In genomic region chr16:85822145-85822544, GRCh38 we compare ENCODE assay signal across 10 cellular contexts. TPM values are rescaled to one million over a fixed set of nuclear protein-coding genes. Genes with fewer than 3 reads are reported as not detected.
A peak's percentile ranks its signal among the peaks of the same experiment; 100 is the strongest.
DNase-seq lines count a peak whose midpoint lies in the region; ATAC-seq and TF ChIP-seq lines count a peak whose summit lies in the region.
"Had no signal": no experiment of that assay in that cellular context is flagged by ENCODE, and none has a peak within 500 bp of the region (broad histone marks: within the 10 kb centered on the region; RNA-seq: fewer than 3 reads in every experiment).

No MANE protein-coding gene starts in this region.

- H2AFZ ChIP-seq in OCI-LY3 (ENCODE audit: low read depth, low read length), result no peak overlapping the region

- no peak overlapping the region for H3K4me3 ChIP-seq in BLaER1 treated with 17β-estradiol and CSF1 and Interleukin-3, amounts not matched to agents 10 nM and 100 nM
- H3K4me3 ChIP-seq in OCI-LY3 (ENCODE audit: low read length), result no peak overlapping the region
- no peak overlapping the region for H3K4me3 ChIP-seq in endodermal cell (ENCODE audit: low read length)
- H3K4me3 ChIP-seq: SJCRH30 had no signal

- intact Hi-C loops in Right ventricle myocardium inferior (cut with DNase I), result loop anchor here (5.0 kb wide), 2 partner anchors 75 to 695 kb away; partner anchors contain the start of gene IRF8

- H4K20me1 ChIP-seq in BLaER1 treated with 17β-estradiol and CSF1 and Interleukin-3, amounts not matched to agents 10 nM and 100 nM, result no peaks in the 10 kb centered on the region
- H4K20me1 ChIP-seq in OCI-LY3 (ENCODE audit: insufficient read depth, low read length), result no peaks in the 10 kb centered on the region

- TF ChIP-seq CTCF in OCI-LY3 (IDR thresholded peaks at IDR 0.05; ENCODE audit: low read depth, low read length) (no peak), endodermal cell (conservative IDR thresholded peaks at IDR 0.05) (no peak)

- no peaks in the 10 kb centered on the region for H3K27me3 ChIP-seq in BLaER1 treated with 17β-estradiol and CSF1 and Interleukin-3, amounts not matched to agents 10 nM and 100 nM
- H3K27me3 ChIP-seq in OCI-LY3 (ENCODE audit: low read depth, low read length), result peaks cover 19% of the 10 kb centered on the region
- H3K27me3 ChIP-seq in endodermal cell (ENCODE audit: control insufficient read depth, insufficient read depth, low read length, poor library complexity, severe bottlenecking), result peaks cover 24% of the 10 kb centered on the region
- H3K27me3 ChIP-seq: SJCRH30 had no signal

- no peaks in the 10 kb centered on the region for H3K79me2 ChIP-seq in OCI-LY3 (ENCODE audit: low read length)

- no peak for ATAC-seq in naive B cell (ENCODE audit: low read depth in 2 of 2)
- ATAC-seq in Right ventricle myocardium inferior, result no peak
- no peak for ATAC-seq in HG03175 (IDR thresholded peaks at IDR 0.05; ENCODE audit: unreplicated experiment)

- peak overlapping the region; percentile 49 to 75 (median 61); a peak in 20 of 22 replicates for H3K9ac ChIP-seq in BLaER1 treated with 17β-estradiol and CSF1 and Interleukin-3, amounts not matched to agents 10 nM and 100 nM
- H3K9ac ChIP-seq in OCI-LY3 (ENCODE audit: low read length) (no peak overlapping the region), endodermal cell (ENCODE audit: extremely low read depth, low read length, poor library complexity, severe bottlenecking) (no peak overlapping the region)

- H3K4me3 Mint-ChIP-seq in endodermal cell, result no peak overlapping the region
- H3K4me3 Mint-ChIP-seq in naive B cell, result peak overlapping the region in 2 of 8 donors; percentile 47 to 66
- no peak overlapping the region for H3K4me3 Mint-ChIP-seq in immature natural killer cell

- H3K9me3 ChIP-seq in BLaER1 treated with 17β-estradiol and CSF1 and Interleukin-3, amounts not matched to agents 10 nM and 100 nM (replicated peaks in 1 of 11), result peaks cover 0 to 12% (median 0%) of the 10 kb centered on the region in 11 experiments; a peak in 5 of 22 replicates
- H3K9me3 ChIP-seq in OCI-LY3 (ENCODE audit: insufficient read depth, low read length) (no peaks in the 10 kb centered on the region), endodermal cell (ENCODE audit: control insufficient read depth, low read length) (no peaks in the 10 kb centered on the region)
- H3K9me3 ChIP-seq: SJCRH30 had no signal

- H3K27me3 Mint-ChIP-seq in endodermal cell (ENCODE audit: insufficient read depth) (peaks cover 31% of the 10 kb centered on the region), naive B cell (no peaks in the 10 kb centered on the region), immature natural killer cell (ENCODE audit: low read depth in 3 of 3) (peaks cover 3 to 7% (median 7%) of the 10 kb centered on the region in 3 donors)

- H3K27ac ChIP-seq in BLaER1 treated with 17β-estradiol and CSF1 and Interleukin-3, amounts not matched to agents 10 nM and 100 nM, result peak overlapping the region; percentile 65 to 90 (median 82); a peak in 21 of 22 replicates
- H3K27ac ChIP-seq in OCI-LY3 (ENCODE audit: low read length) (no peak overlapping the region), endodermal cell (ENCODE audit: low read depth, low read length) (no peak overlapping the region)
- H3K27ac ChIP-seq: SJCRH30 had no signal

- peaks cover 0 to 15% (median 0%) of the 10 kb centered on the region in 11 experiments; a peak in 2 of 22 replicates for H3K36me3 ChIP-seq in BLaER1 treated with 17β-estradiol and CSF1 and Interleukin-3, amounts not matched to agents 10 nM and 100 nM
- H3K36me3 ChIP-seq in OCI-LY3 (replicated peaks; ENCODE audit: low read depth, low read length) (peaks cover 2% of the 10 kb centered on the region), endodermal cell (ENCODE audit: control insufficient read depth, insufficient read depth, low read length) (no peaks in the 10 kb centered on the region)
- H3K36me3 ChIP-seq: SJCRH30 had no signal

- peak overlapping the region; percentile 69 to 92 (median 75) for H3K4me2 ChIP-seq in BLaER1 treated with 17β-estradiol and CSF1 and Interleukin-3, amounts not matched to agents 10 nM and 100 nM
- peak overlapping the region; percentile 54; the same call in 1 of the 2 replicates for H3K4me2 ChIP-seq in OCI-LY3 (ENCODE audit: low read length)

- H3K4me1 Mint-ChIP-seq in endodermal cell, result no peaks in the 10 kb centered on the region
- H3K4me1 Mint-ChIP-seq in naive B cell, result peaks cover 20 to 43% (median 33%) of the 10 kb centered on the region in 3 donors
- peaks cover 8% of the 10 kb centered on the region in 2 donors for H3K4me1 Mint-ChIP-seq in immature natural killer cell

- DNase-seq in endodermal cell (no peak), naive B cell (no peak), Right ventricle myocardium inferior (ENCODE audit: missing footprints) (no peak), immature natural killer cell (no peak), NCI-H2081 treated with DMSO at 0.1 percent for 48 hours (lab: John Stamatoyannopoulos, UW) (no peak)
- DNase-seq: NCI-H187 treated with DMSO at 0.1 percent for 48 hours had no signal

- H3K9me3 Mint-ChIP-seq in endodermal cell (no peaks in the 10 kb centered on the region), naive B cell (no peaks in the 10 kb centered on the region), immature natural killer cell (peaks cover 0 to 1% (median 0%) of the 10 kb centered on the region in 6 donors)

- WGBS in endodermal cell (ENCODE audit: insufficient coverage in 1 of 2, insufficient read length in 1 of 2), 2 experiments, result 96 to 99% methylated on average over 10 to 12 of the region's 12 CpGs

- H3K4me1 ChIP-seq in BLaER1 treated with 17β-estradiol and CSF1 and Interleukin-3, amounts not matched to agents 10 nM and 100 nM, result peaks cover 25 to 80% (median 71%) of the 10 kb centered on the region in 10 experiments
- H3K4me1 ChIP-seq in OCI-LY3 (ENCODE audit: low read length) (peaks cover 35% of the 10 kb centered on the region), endodermal cell (ENCODE audit: control insufficient read depth, insufficient read depth, low read length) (no peaks in the 10 kb centered on the region)
- H3K4me1 ChIP-seq: SJCRH30 had no signal

- H3K27ac Mint-ChIP-seq in endodermal cell (peak overlapping the region; percentile 30), naive B cell (peak overlapping the region in 5 of 6 donors; percentile 18 to 61 (median 39)), immature natural killer cell (no peak overlapping the region)

- no peaks in the 10 kb centered on the region for H3K36me3 Mint-ChIP-seq in endodermal cell (ENCODE audit: low read depth)
- H3K36me3 Mint-ChIP-seq in naive B cell, result no peaks in the 10 kb centered on the region
- no peaks in the 10 kb centered on the region for H3K36me3 Mint-ChIP-seq in immature natural killer cell

RNA-seq across cellular contexts. Expression of gene COX4I1, which starts 22.6 kb away (rescaled TPM):
- total RNA-seq in endodermal cell (100 to 1,000 TPM; 436 to 471 TPM), Right ventricle myocardium inferior (2,129 TPM)
- 553 TPM for polyA plus RNA-seq in endodermal cell (2013, experiment 1 of 2)
- 508 TPM for polyA plus RNA-seq in endodermal cell (2013, experiment 2 of 2)
- polyA plus RNA-seq in naive B cell (ENCODE audit: low read depth in 6 of 6) (1,000 to 10,000 TPM in 5 of 6 donors, 100 to 1,000 TPM in 1; 943 to 1,321 (median 1,168) TPM), immature natural killer cell (1,000 to 10,000 TPM in 2 of 3 donors, 100 to 1,000 TPM in 1; 784 to 1,292 (median 1,022) TPM)

RNA-seq across cellular contexts. Expression of gene EMC8, which starts 22.8 kb away (rescaled TPM):
- total RNA-seq in endodermal cell (10 to 100 TPM; 60.1 to 67.6 TPM), Right ventricle myocardium inferior (25.8 TPM)
- polyA plus RNA-seq in endodermal cell (2013, experiment 1 of 2), result 39.9 TPM
- polyA plus RNA-seq in endodermal cell (2013, experiment 2 of 2), result 37.1 TPM
- polyA plus RNA-seq in naive B cell (ENCODE audit: low read depth in 6 of 6) (10 to 100 TPM; 18.8 to 27.7 (median 21.5) TPM), immature natural killer cell (10 to 100 TPM; 25.4 to 34.6 (median 26.1) TPM)

Comparison
In these comparisons a context has a peak if more than half of its experiments do, and no peak if none do; other contexts are left out.
1. H3K27ac ChIP-seq: peak in BLaER1 treated with 17β-estradiol and CSF1 and Interleukin-3, amounts not matched to agents 10 nM and 100 nM (11 of 11); none in OCI-LY3 (single experiment) and endodermal cell (single experiment).
2. H3K9ac ChIP-seq: peak in BLaER1 treated with 17β-estradiol and CSF1 and Interleukin-3, amounts not matched to agents 10 nM and 100 nM (11 of 11); none in OCI-LY3 (single experiment) and endodermal cell (single experiment).
3. H3K27ac Mint-ChIP-seq: peak in endodermal cell (single experiment) and naive B cell (5 of 6); none in immature natural killer cell (0 of 6).